In genomic region chr2:235433860-235434259, GRCh38 we compare ENCODE assay signal across 10 cellular contexts. TPM values are rescaled to one million over a fixed set of nuclear protein-coding genes. Genes with fewer than 3 reads are reported as not detected.
DNase-seq lines count a peak whose midpoint lies in the region; ATAC-seq and TF ChIP-seq lines count a peak whose summit lies in the region.
"Had no signal": no experiment of that assay in that cellular context is flagged by ENCODE, and none has a peak within 500 bp of the region (broad histone marks: within the 10 kb centered on the region; RNA-seq: fewer than 3 reads in every experiment).

No MANE protein-coding gene starts in this region.

- no peak for DNase-seq in BJ (ENCODE audit: low read depth)
- peak; percentile 32 for DNase-seq in NCI-H446 treated with DMSO at 0.1 percent for 48 hours (lab: John Stamatoyannopoulos, UW)
- DNase-seq in fibroblast of mammary gland (ENCODE audit: low read depth), result peak; percentile 54
- DNase-seq in occipital lobe (lab: John Stamatoyannopoulos, UW), result peak; percentile 12
- DNase-seq in CD4-positive, alpha-beta memory T cell, result no peak
- no peak for DNase-seq in D341Med (ENCODE audit: low spot score)
- DNase-seq in activated CD4-positive, alpha-beta T cell treated with anti-CD3 and anti-CD28 coated beads, Interleukin-2, amount 50 U/mL, for 4 hours, result no peak
- DNase-seq: GOT3 had no signal

- no peaks in the 10 kb centered on the region for H3K36me3 ChIP-seq in BJ (ENCODE audit: control insufficient read depth, insufficient read depth, low read length)
- no peaks in the 10 kb centered on the region for H3K36me3 ChIP-seq in CD4-positive, alpha-beta memory T cell (ENCODE audit: insufficient read depth, low read length)

- no peak overlapping the region for H3K27ac Mint-ChIP-seq in CD4-positive, alpha-beta memory T cell

- TF ChIP-seq CTCF in BJ (IDR thresholded peaks at IDR 0.05; ENCODE audit: insufficient read depth, low read depth, low read length), result peak; percentile 12; the same call in 1 of the 2 replicates
- peak; percentile 12 for TF ChIP-seq CTCF in fibroblast of mammary gland (conservative IDR thresholded peaks at IDR 0.05; ENCODE audit: control insufficient read depth, insufficient read depth, low read depth, low read length)

- no peak for ATAC-seq in HG02973 (IDR thresholded peaks at IDR 0.05; ENCODE audit: unreplicated experiment)

- H3K9me3 Mint-ChIP-seq in CD4-positive, alpha-beta memory T cell, result peaks cover 0 to 8% (median 0%) of the 10 kb centered on the region in 8 donors

- H3K4me3 Mint-ChIP-seq in CD4-positive, alpha-beta memory T cell, result no peak overlapping the region

- no peaks in the 10 kb centered on the region for H3K9me3 ChIP-seq in CD4-positive, alpha-beta memory T cell (ENCODE audit: control insufficient read depth in 1 of 2, low read length in 2 of 2)

- H3K36me3 Mint-ChIP-seq in CD4-positive, alpha-beta memory T cell, result no peaks in the 10 kb centered on the region

- H3K4me3 ChIP-seq in BJ (ENCODE audit: low read depth, low read length), result no peak overlapping the region
- H3K4me3 ChIP-seq in fibroblast of mammary gland (ENCODE audit: control insufficient read depth, low read depth, low read length), result no peak overlapping the region
- no peak overlapping the region for H3K4me3 ChIP-seq in CD4-positive, alpha-beta memory T cell (ENCODE audit: low read length in 2 of 2)
- H3K4me3 ChIP-seq: skin epidermis had no signal

- no peaks in the 10 kb centered on the region for H3K4me1 ChIP-seq in CD4-positive, alpha-beta memory T cell (ENCODE audit: insufficient read depth, low read length)

- no peak overlapping the region for H3K27ac ChIP-seq in CD4-positive, alpha-beta memory T cell (ENCODE audit: low read depth, low read length)

- H3K27me3 ChIP-seq in BJ (ENCODE audit: control insufficient read depth, insufficient read depth, low read length), result no peaks in the 10 kb centered on the region; the same call in none of the 2 replicates
- no peaks in the 10 kb centered on the region for H3K27me3 ChIP-seq in CD4-positive, alpha-beta memory T cell (ENCODE audit: insufficient read depth, low read length)

- CTCF ChIA-PET in BJ (lab: Yijun Ruan, JAX), result interaction anchor here (0.6 to 1.3 kb wide), 4 partner anchors 26 to 313 kb away, joined by 4 to 5 read pairs (median 4); no protein-coding TSS in a partner anchor
- CTCF ChIA-PET in CD4-positive, alpha-beta memory T cell (lab: Charles Lee; ENCODE audit: partially characterized antibody), result no interaction called here

- intact Hi-C loops in CD4-positive, alpha-beta memory T cell (cut with micrococcal nuclease), result no loop called here

- POLR2A ChIA-PET in BJ (lab: Charles Lee), result no interaction called here
- POLR2A ChIA-PET in CD4-positive, alpha-beta memory T cell (lab: Charles Lee; ENCODE audit: partially characterized antibody), result no interaction called here

- H3K4me1 Mint-ChIP-seq in CD4-positive, alpha-beta memory T cell, result no peaks in the 10 kb centered on the region

- peaks cover 4 to 12% of the 10 kb centered on the region in 2 donors for H3K27me3 Mint-ChIP-seq in CD4-positive, alpha-beta memory T cell

RNA-seq across cellular contexts. Expression of gene AGAP1, which starts 60.0 kb away (rescaled TPM):
- polyA plus RNA-seq in BJ (2011; rRNA removed), result 11.0 and 14.9 TPM in 2 replicates
- polyA minus RNA-seq in BJ (2011; rRNA and poly(A)+ RNA removed), result 22.9 and 25.5 TPM in 2 replicates
- 27.5 TPM for total RNA-seq in occipital lobe
- total RNA-seq in CD4-positive, alpha-beta memory T cell, result 1 to 10 TPM; 2.4 to 2.9 TPM
- 1 to 10 TPM in 1 of 2 donors, under 1 TPM in 1; 0.24 to 1.4 TPM for polyA plus RNA-seq in CD4-positive, alpha-beta memory T cell

Comparison
In these comparisons a context has a peak if more than half of its experiments do, and no peak if none do; other contexts are left out.
1. DNase-seq: peak in NCI-H446 treated with DMSO at 0.1 percent for 48 hours (single experiment), fibroblast of mammary gland (single experiment) and occipital lobe (single experiment); none in BJ (single experiment), CD4-positive, alpha-beta memory T cell (0 of 5), D341Med (single experiment) and activated CD4-positive, alpha-beta T cell treated with anti-CD3 and anti-CD28 coated beads, Interleukin-2, amount 50 U/mL, for 4 hours (0 of 2).